Comparison of ENCODE assay signal across 33 cellular contexts in genomic region chr10:128993911-128994538, GRCh38.
"Had no signal": no experiment of that assay in that cellular context is flagged by ENCODE, and none has a peak within 500 bp of the region (broad histone marks: within the 10 kb centered on the region; RNA-seq: fewer than 3 reads in every experiment).

No MANE protein-coding gene starts in this region.

- H3K36me3 ChIP-seq: adrenal gland, esophagus squamous epithelium, gastroesophageal sphincter, WERI-Rb-1 had no signal

- DNase-seq: activated B cell treated with CpG ODN at 0.5 μM for 24 hours; activated CD4-positive, alpha-beta memory T cell treated with anti-CD3 and anti-CD28 coated beads for 36 hours; activated CD4-positive, alpha-beta T cell treated with anti-CD3 and anti-CD28 coated beads for 48 hours; activated CD4-positive, alpha-beta T cell treated with anti-CD3 and anti-CD28 coated beads, Interleukin-2, amount 50 U/mL, for 1 hour; activated CD8-positive, alpha-beta memory T cell treated with anti-CD3 and anti-CD28 coated beads, Interleukin-2, amount 10 ng/mL, durations not matched to agents 7 days and 5 days; activated CD8-positive, alpha-beta memory T cell treated with anti-CD3 and anti-CD28 coated beads, Interleukin-2, amount 50 U/mL, for 4 hours; activated CD8-positive, alpha-beta T cell treated with anti-CD3 and anti-CD28 coated beads, Interleukin-2, amount 10 ng/mL, durations not matched to agents 7 days and 5 days; activated effector memory CD4-positive, alpha-beta T cell treated with anti-CD3 and anti-CD28 coated beads, Interleukin-2, amount 50 U/mL, for 16 hours; activated naive CD4-positive, alpha-beta T cell treated with anti-CD3 and anti-CD28 coated beads for 36 hours; activated naive CD8-positive, alpha-beta T cell treated with anti-CD3 and anti-CD28 coated beads for 36 hours; activated naive CD8-positive, alpha-beta T cell treated with anti-CD3 and anti-CD28 coated beads, Interleukin-2, amount 50 U/mL, for 24 hours; activated T-cell treated with anti-CD3 and anti-CD28 coated beads, Interleukin-2, amount 50 U/mL, for 1 hour; activated T-cell treated with anti-CD3 and anti-CD28 coated beads, Interleukin-2, amount 50 U/mL, for 48 hours; amygdala; body of pancreas; caudate nucleus; cortex of kidney; dermis blood vessel endothelial cell; effector CD4-positive, alpha-beta T cell; esophagus squamous epithelium; foreskin melanocyte; T-helper 1 cell; T-helper 17 cell; T1000; WERI-Rb-1 had no signal

- ATAC-seq: activated CD4-positive, CD25-positive, alpha-beta regulatory T cell treated with anti-CD3 and anti-CD28 coated beads, Interleukin-2, amount 50 U/mL, for 24 hours; activated CD8-positive, alpha-beta memory T cell treated with anti-CD3 and anti-CD28 coated beads, Interleukin-2, amount 10 ng/mL, durations not matched to agents 7 days and 5 days; activated CD8-positive, alpha-beta T cell treated with anti-CD3 and anti-CD28 coated beads, Interleukin-2, amount 10 ng/mL, durations not matched to agents 7 days and 5 days; activated naive CD8-positive, alpha-beta T cell treated with anti-CD3 and anti-CD28 coated beads, Interleukin-2, amount 50 U/mL, for 24 hours; body of pancreas; gastroesophageal sphincter; T-helper 17 cell had no signal

- H3K27me3 Mint-ChIP-seq: activated B cell treated with CpG ODN at 0.5 μM for 24 hours; activated CD8-positive, alpha-beta memory T cell treated with anti-CD3 and anti-CD28 coated beads, Interleukin-2, amount 10 ng/mL, durations not matched to agents 7 days and 5 days; activated naive CD4-positive, alpha-beta T cell treated with anti-CD3 and anti-CD28 coated beads, Interleukin-2, amount 50 U/mL, for 24 hours; activated naive CD8-positive, alpha-beta T cell treated with anti-CD3 and anti-CD28 coated beads for 36 hours; T-helper 17 cell had no signal

- H3K4me3 ChIP-seq: adrenal gland, body of pancreas, esophagus squamous epithelium, gastroesophageal sphincter had no signal

- H3K36me3 Mint-ChIP-seq: activated CD4-positive, alpha-beta memory T cell treated with anti-CD3 and anti-CD28 coated beads for 36 hours; activated CD8-positive, alpha-beta memory T cell treated with anti-CD3 and anti-CD28 coated beads, Interleukin-2, amount 10 ng/mL, durations not matched to agents 7 days and 5 days; activated naive CD4-positive, alpha-beta T cell treated with anti-CD3 and anti-CD28 coated beads, Interleukin-2, amount 50 U/mL, for 24 hours; activated naive CD8-positive, alpha-beta T cell treated with anti-CD3 and anti-CD28 coated beads for 36 hours had no signal

- H3K27ac Mint-ChIP-seq: activated B cell treated with CpG ODN at 0.5 μM for 24 hours; activated CD4-positive, alpha-beta memory T cell treated with anti-CD3 and anti-CD28 coated beads for 36 hours; activated CD8-positive, alpha-beta memory T cell treated with anti-CD3 and anti-CD28 coated beads, Interleukin-2, amount 10 ng/mL, durations not matched to agents 7 days and 5 days; activated CD8-positive, alpha-beta T cell treated with anti-CD3 and anti-CD28 coated beads, Interleukin-2, amount 10 ng/mL, durations not matched to agents 7 days and 5 days; activated naive CD4-positive, alpha-beta T cell treated with anti-CD3 and anti-CD28 coated beads for 36 hours; activated naive CD4-positive, alpha-beta T cell treated with anti-CD3 and anti-CD28 coated beads, Interleukin-2, amount 50 U/mL, for 24 hours; activated naive CD8-positive, alpha-beta T cell treated with anti-CD3 and anti-CD28 coated beads for 36 hours; activated naive CD8-positive, alpha-beta T cell treated with anti-CD3 and anti-CD28 coated beads, Interleukin-2, amount 50 U/mL, for 24 hours; activated T-helper 1 cell treated with anti-CD3 and anti-CD28 coated beads, Interleukin-12 subunit alpha, Interleukin-12 subunit beta, Interleukin-2, Interleukin-4 antibody, amounts not matched to agents 30 ng/mL and 10 ng/mL and 1 ng/mL, durations not matched to agents 14 hours and 24 hours and 36 hours; activated T-helper 2 cell treated with anti-CD3 and anti-CD28 coated beads, Interferon-gamma antibody, Interleukin-2, Interleukin-4, amounts not matched to agents 10 μg/mL and 5 μg/mL and 100 μg/mL, durations not matched to agents 14 hours and 24 hours and 36 hours; T-helper 17 cell; T-helper 2 cell treated with Interferon-gamma antibody and Interleukin-4, amounts not matched to agents 5 μg/mL and 100 μg/mL, for 36 hours had no signal

- H3K9me3 ChIP-seq: adrenal gland, body of pancreas, esophagus squamous epithelium, gastroesophageal sphincter had no signal

- H3K27ac ChIP-seq: adrenal gland, body of pancreas, epithelial cell of prostate, esophagus squamous epithelium, gastroesophageal sphincter, WERI-Rb-1 had no signal

- H3K9me3 Mint-ChIP-seq: activated B cell treated with CpG ODN at 0.5 μM for 24 hours; activated CD4-positive, alpha-beta memory T cell treated with anti-CD3 and anti-CD28 coated beads for 36 hours; activated naive CD4-positive, alpha-beta T cell treated with anti-CD3 and anti-CD28 coated beads for 36 hours; activated naive CD4-positive, alpha-beta T cell treated with anti-CD3 and anti-CD28 coated beads, Interleukin-2, amount 50 U/mL, for 24 hours; activated naive CD8-positive, alpha-beta T cell treated with anti-CD3 and anti-CD28 coated beads for 36 hours; activated naive CD8-positive, alpha-beta T cell treated with anti-CD3 and anti-CD28 coated beads, Interleukin-2, amount 50 U/mL, for 24 hours; activated T-helper 1 cell treated with anti-CD3 and anti-CD28 coated beads, Interleukin-12 subunit alpha, Interleukin-12 subunit beta, Interleukin-2, Interleukin-4 antibody, amounts not matched to agents 30 ng/mL and 10 ng/mL and 1 ng/mL, durations not matched to agents 14 hours and 24 hours and 36 hours; activated T-helper 2 cell treated with anti-CD3 and anti-CD28 coated beads, Interferon-gamma antibody, Interleukin-2, Interleukin-4, amounts not matched to agents 10 μg/mL and 5 μg/mL and 100 μg/mL, durations not matched to agents 14 hours and 24 hours and 36 hours; T-helper 2 cell treated with Interferon-gamma antibody and Interleukin-4, amounts not matched to agents 5 μg/mL and 100 μg/mL, for 36 hours had no signal

- H3K4me1 ChIP-seq: adrenal gland, body of pancreas, esophagus squamous epithelium, gastroesophageal sphincter had no signal

- H3K27me3 ChIP-seq: body of pancreas, esophagus squamous epithelium had no signal

- H3K4me1 Mint-ChIP-seq: activated B cell treated with CpG ODN at 0.5 μM for 24 hours; activated CD8-positive, alpha-beta memory T cell treated with anti-CD3 and anti-CD28 coated beads, Interleukin-2, amount 10 ng/mL, durations not matched to agents 7 days and 5 days; activated naive CD8-positive, alpha-beta T cell treated with anti-CD3 and anti-CD28 coated beads for 36 hours; activated naive CD8-positive, alpha-beta T cell treated with anti-CD3 and anti-CD28 coated beads, Interleukin-2, amount 50 U/mL, for 24 hours; T-helper 17 cell had no signal

- H3K4me3 Mint-ChIP-seq: activated B cell treated with CpG ODN at 0.5 μM for 24 hours; activated CD4-positive, alpha-beta memory T cell treated with anti-CD3 and anti-CD28 coated beads for 36 hours; activated CD8-positive, alpha-beta memory T cell treated with anti-CD3 and anti-CD28 coated beads, Interleukin-2, amount 10 ng/mL, durations not matched to agents 7 days and 5 days; activated CD8-positive, alpha-beta T cell treated with anti-CD3 and anti-CD28 coated beads, Interleukin-2, amount 10 ng/mL, durations not matched to agents 7 days and 5 days; activated naive CD4-positive, alpha-beta T cell treated with anti-CD3 and anti-CD28 coated beads for 36 hours; activated naive CD4-positive, alpha-beta T cell treated with anti-CD3 and anti-CD28 coated beads, Interleukin-2, amount 50 U/mL, for 24 hours; activated naive CD8-positive, alpha-beta T cell treated with anti-CD3 and anti-CD28 coated beads for 36 hours; activated naive CD8-positive, alpha-beta T cell treated with anti-CD3 and anti-CD28 coated beads, Interleukin-2, amount 50 U/mL, for 24 hours; activated T-helper 1 cell treated with anti-CD3 and anti-CD28 coated beads, Interleukin-12 subunit alpha, Interleukin-12 subunit beta, Interleukin-2, Interleukin-4 antibody, amounts not matched to agents 30 ng/mL and 10 ng/mL and 1 ng/mL, durations not matched to agents 14 hours and 24 hours and 36 hours; T-helper 17 cell; T-helper 2 cell treated with Interferon-gamma antibody and Interleukin-4, amounts not matched to agents 5 μg/mL and 100 μg/mL, for 36 hours had no signal
